Comparison of ENCODE assay signal across 1 cellular context in genomic region chr12:124336184-124336437, GRCh38.
TF ChIP-seq lines count a peak whose summit lies in the region.

No MANE protein-coding gene starts in this region.

TF ChIP-seq in GM12878, 131 proteins besides CTCF, POLR2A, EP300 and RAD21:
- no peak for TF ChIP-seq SMAD1 (IDR thresholded peaks at IDR 0.05; ENCODE audit: low read depth, partially characterized antibody)
- no peak for TF ChIP-seq NFIC (IDR thresholded peaks at IDR 0.05; ENCODE audit: low read depth, low read length)
- no peak for TF ChIP-seq ATF3 (IDR thresholded peaks at IDR 0.05; ENCODE audit: borderline replicate concordance, extremely low read depth, low read depth, low read length)
- TF ChIP-seq CBFB (IDR thresholded peaks at IDR 0.05; ENCODE audit: low read depth): no peak
- no peak for TF ChIP-seq ZNF274 (IDR thresholded peaks at IDR 0.05; ENCODE audit: insufficient read depth, insufficient read length)
- TF ChIP-seq NFYA (IDR thresholded peaks at IDR 0.05; ENCODE audit: borderline replicate concordance, low read depth, low read length): no peak
